In the genomic region with DNA sequence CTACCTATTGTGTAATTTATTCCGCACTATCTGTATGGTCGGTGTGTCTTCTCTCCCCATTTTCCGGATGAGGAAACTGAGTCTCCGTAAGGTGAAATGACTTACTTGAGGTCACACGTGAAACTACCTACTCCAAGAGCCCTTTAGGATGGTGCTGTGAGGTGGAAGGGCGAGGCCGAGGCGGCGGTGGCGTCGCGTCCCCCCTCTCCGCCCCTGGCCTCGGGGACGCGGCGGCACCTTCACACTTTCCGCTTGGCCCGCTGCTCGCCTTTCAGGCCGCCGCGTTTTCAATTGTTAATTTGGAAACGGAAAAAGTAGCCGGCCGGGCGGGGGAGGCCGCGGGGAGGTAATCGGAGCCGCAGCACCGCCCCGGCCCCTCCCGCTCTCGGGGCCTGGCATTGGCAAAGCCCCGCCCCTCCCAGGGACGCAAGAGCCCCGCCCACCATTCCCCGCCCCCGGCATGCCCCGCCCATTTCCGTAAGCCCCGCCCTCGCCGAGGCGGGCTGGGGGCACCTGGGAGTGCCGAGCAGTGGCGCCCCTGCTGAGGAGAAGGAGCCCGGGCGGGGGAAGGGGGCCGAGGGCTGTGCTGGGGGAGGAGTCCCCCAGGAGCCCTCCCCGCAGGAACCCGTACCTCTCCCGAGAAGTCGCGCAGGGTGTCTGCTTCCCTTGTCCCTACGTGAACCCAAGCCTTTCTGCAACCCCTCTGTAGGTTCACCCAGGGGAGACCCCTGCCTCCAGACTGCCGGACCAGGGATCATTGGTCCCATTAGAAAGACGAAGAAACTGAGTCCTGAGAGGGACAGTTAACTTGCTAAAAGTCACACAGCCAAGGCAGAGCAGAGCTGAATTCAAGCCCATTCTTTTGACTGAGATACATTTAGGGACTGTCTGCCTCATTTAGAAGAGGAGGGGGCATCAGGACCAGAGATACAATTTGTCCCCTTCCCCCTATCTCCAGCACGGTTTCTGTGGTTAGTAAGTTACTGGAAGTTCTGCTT, we compare ENCODE assay signal across 8 cellular contexts. TPM values are rescaled to one million over a fixed set of nuclear protein-coding genes. Genes with fewer than 3 reads are reported as not detected.
A peak's percentile ranks its signal among the peaks of the same experiment; 100 is the strongest.
DNase-seq lines count a peak whose midpoint lies in the region; ATAC-seq and TF ChIP-seq lines count a peak whose summit lies in the region.

No MANE protein-coding gene starts in this region.

- peaks cover 15% of the 10 kb centered on the region for H3K4me1 ChIP-seq in mononuclear cell (ENCODE audit: insufficient read depth, low read length)

- no peaks in the 10 kb centered on the region for H3K9me3 Mint-ChIP-seq in endothelial cell (ENCODE audit: unreplicated experiment)

- H3K4me3 ChIP-seq in mononuclear cell (ENCODE audit: low read length), result peak overlapping the region; percentile 44

- CTCF ChIA-PET in HEK293T (lab: Yijun Ruan, JAX), result no interaction called here

- H3K36me3 Mint-ChIP-seq in endothelial cell (ENCODE audit: low read depth, unreplicated experiment), result no peaks in the 10 kb centered on the region

- no peak overlapping the region for H3K27ac Mint-ChIP-seq in endothelial cell (ENCODE audit: unreplicated experiment)

- DNase-seq in D341Med (ENCODE audit: low spot score), result peak; percentile 48
- DNase-seq in HEK293T (ENCODE audit: extremely low spot score), result peak; percentile 98
- DNase-seq in NCI-H226, result peak; percentile 59
- peak; percentile 64 to 72 for DNase-seq in activated CD8-positive, alpha-beta memory T cell treated with anti-CD3 and anti-CD28 coated beads for 4 hours (ENCODE audit: low read depth in 2 of 2)
- peak; percentile 85 for DNase-seq in endothelial cell (ENCODE audit: low spot score)
- peak; percentile 74 to 80 for DNase-seq in stimulated activated CD8-positive, alpha-beta memory T cell treated with anti-CD3 and anti-CD28 coated beads, Interleukin-2, amount 100 ng/mL, for 1 hour (ENCODE audit: low read depth in 2 of 2)

- TF ChIP-seq CTCF in endothelial cell (IDR thresholded peaks at IDR 0.05; ENCODE audit: unreplicated experiment), result no peak

- H3K4me3 Mint-ChIP-seq in endothelial cell (ENCODE audit: unreplicated experiment), result peak overlapping the region; percentile 79

- POLR2A ChIA-PET in HEK293T (lab: Yijun Ruan, JAX), result no interaction called here

- H3K27me3 ChIP-seq in mononuclear cell (ENCODE audit: insufficient read depth, low read length), result no peaks in the 10 kb centered on the region

- H3K27me3 Mint-ChIP-seq in endothelial cell (ENCODE audit: unreplicated experiment), result peaks cover 9% of the 10 kb centered on the region

- no peaks in the 10 kb centered on the region for H3K9me3 ChIP-seq in mononuclear cell (ENCODE audit: low read depth, low read length)

- peaks cover 7% of the 10 kb centered on the region for H3K4me1 Mint-ChIP-seq in endothelial cell (ENCODE audit: unreplicated experiment)

- no peak for ATAC-seq in HG03565 (IDR thresholded peaks at IDR 0.05; ENCODE audit: unreplicated experiment)

TF ChIP-seq in HEK293T, 16 proteins besides CTCF, POLR2A, EP300 and RAD21:
- TF ChIP-seq L3MBTL2 (conservative IDR thresholded peaks at IDR 0.05), result peak; percentile 90
- no peak for TF ChIP-seq FOXK2 (IDR thresholded peaks at IDR 0.05)

RNA-seq across cellular contexts. Expression of gene KCNQ4, which starts 18.8 kb away (rescaled TPM):
- total RNA-seq in endothelial cell (ENCODE audit: unreplicated experiment) (1.5 TPM), mononuclear cell (under 0.01 TPM)

RNA-seq across cellular contexts. Expression of gene CITED4, which starts 59.8 kb away (rescaled TPM):
- total RNA-seq in endothelial cell (ENCODE audit: unreplicated experiment) (3.6 TPM), mononuclear cell (14.4 TPM)

Comparison
In these comparisons a context has a peak if more than half of its experiments do, and no peak if none do; other contexts are left out.
1. DNase-seq: peak in every context shown above with its lines; median percentile 98 in HEK293T; 85 in endothelial cell; 77 in stimulated activated CD8-positive, alpha-beta memory T cell treated with anti-CD3 and anti-CD28 coated beads, Interleukin-2, amount 100 ng/mL, for 1 hour; 68 in activated CD8-positive, alpha-beta memory T cell treated with anti-CD3 and anti-CD28 coated beads for 4 hours; 59 in NCI-H226; 48 in D341Med.